Comparison of ENCODE assay signal across 20 cellular contexts in the genomic region with DNA sequence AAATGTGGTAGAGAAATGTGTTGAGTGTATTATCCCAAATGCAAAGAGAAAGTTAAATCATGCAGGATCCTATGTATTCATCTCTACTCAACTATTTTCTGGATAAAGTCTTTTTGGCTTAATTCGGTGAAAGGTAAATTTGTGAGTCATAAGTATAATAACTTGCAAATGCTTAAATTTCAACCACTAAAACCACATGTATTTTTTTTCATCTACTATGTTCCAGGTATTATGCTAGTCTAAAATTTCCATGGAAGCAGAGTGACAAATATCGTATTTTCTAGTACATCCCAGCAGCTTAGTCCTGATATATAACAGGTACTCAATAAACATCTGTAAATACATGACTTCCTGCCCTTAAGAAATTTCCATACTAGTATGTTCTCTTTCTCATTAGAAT. TPM values are rescaled to one million over a fixed set of nuclear protein-coding genes. Genes with fewer than 3 reads are reported as not detected.
A peak's percentile ranks its signal among the peaks of the same experiment; 100 is the strongest.
DNase-seq lines count a peak whose midpoint lies in the region; ATAC-seq and TF ChIP-seq lines count a peak whose summit lies in the region.
"Had no signal": no experiment of that assay in that cellular context is flagged by ENCODE, and none has a peak within 500 bp of the region (broad histone marks: within the 10 kb centered on the region; RNA-seq: fewer than 3 reads in every experiment).

No MANE protein-coding gene starts in this region.

- H3F3A ChIP-seq in SK-N-SH (replicated peaks; ENCODE audit: insufficient read depth) = peaks cover 8% of the 10 kb centered on the region
- no peaks in the 10 kb centered on the region for H3F3A ChIP-seq in GM23338 (replicated peaks; ENCODE audit: low read depth)
- H3F3A ChIP-seq in GM23248 (ENCODE audit: insufficient read depth) = peaks cover 20% of the 10 kb centered on the region

- H3K4me1 Mint-ChIP-seq in GM23338 (peaks cover 56% of the 10 kb centered on the region), nephron progenitor cell (peaks cover 18% of the 10 kb centered on the region)

- H3K36me3 ChIP-seq in SK-N-SH (replicated peaks in 1 of 2; ENCODE audit: control insufficient read depth in 1 of 2, insufficient read depth in 2 of 2, low read length in 1 of 2) = peaks cover 2 to 5% of the 10 kb centered on the region in 2 experiments
- H3K36me3 ChIP-seq in GM23338 (ENCODE audit: insufficient read depth) = no peaks in the 10 kb centered on the region
- peaks cover 2% of the 10 kb centered on the region; the same call in 1 of the 2 replicates for H3K36me3 ChIP-seq in RWPE2 (ENCODE audit: low read depth)
- H3K36me3 ChIP-seq in GM23248 (ENCODE audit: low read depth) = no peaks in the 10 kb centered on the region
- H3K36me3 ChIP-seq: BLaER1 had no signal

- H3K9me2 ChIP-seq in SK-N-SH (no peaks in the 10 kb centered on the region), GM23338 (ENCODE audit: insufficient read depth) (no peaks in the 10 kb centered on the region), GM23248 (ENCODE audit: insufficient read depth) (no peaks in the 10 kb centered on the region)

- DNase-seq in SK-N-SH (no peak), GM23338 (ENCODE audit: low spot score) (no peak), M059J (ENCODE audit: low read depth) (peak; percentile 60), RWPE2 (ENCODE audit: low spot score) (no peak), GM23248 (no peak), nephron progenitor cell (no peak)
- no peak for DNase-seq in activated CD8-positive, alpha-beta memory T cell treated with anti-CD3 and anti-CD28 coated beads, Interleukin-2, amount 50 U/mL, for 4 hours
- DNase-seq: 8988T; CD4-positive, alpha-beta memory T cell; DMS153; DND-41; EL; GOT3; H7; HFFc6 had no signal

- H3K4me1 ChIP-seq in SK-N-SH (ENCODE audit: control insufficient read depth in 1 of 2, insufficient read depth in 2 of 2, low read depth in 1 of 2, low read length in 1 of 2) = peaks cover 17 to 38% of the 10 kb centered on the region in 2 experiments
- peaks cover 49% of the 10 kb centered on the region for H3K4me1 ChIP-seq in GM23338 (ENCODE audit: insufficient read depth)
- peaks cover 37% of the 10 kb centered on the region for H3K4me1 ChIP-seq in RWPE2 (ENCODE audit: insufficient read depth, poor library complexity, severe bottlenecking)
- peaks cover 34% of the 10 kb centered on the region for H3K4me1 ChIP-seq in GM23248 (ENCODE audit: insufficient read depth)

- no peaks in the 10 kb centered on the region for H3K9me3 ChIP-seq in SK-N-SH
- no peaks in the 10 kb centered on the region for H3K9me3 ChIP-seq in RWPE2 (ENCODE audit: severe bottlenecking)
- no peaks in the 10 kb centered on the region for H3K9me3 ChIP-seq in GM23248 (ENCODE audit: low read depth)
- H3K9me3 ChIP-seq: BLaER1 had no signal

- H3K4me3 Mint-ChIP-seq in GM23338 = no peak overlapping the region
- no peak overlapping the region for H3K4me3 Mint-ChIP-seq in nephron progenitor cell
- H3K4me3 Mint-ChIP-seq: CD14-positive monocyte; CD4-positive, alpha-beta memory T cell; HFFc6 had no signal

- in situ Hi-C loops in GM23248 (cut with MboI) = no loop called here

- H3K9me3 Mint-ChIP-seq in GM23338 (no peaks in the 10 kb centered on the region), nephron progenitor cell (no peaks in the 10 kb centered on the region)
- H3K9me3 Mint-ChIP-seq: CD14-positive monocyte, HFFc6 had no signal

- TF ChIP-seq CTCF in SK-N-SH (IDR thresholded peaks at IDR 0.05) = no peak
- no peak for TF ChIP-seq CTCF in GM23338 (conservative IDR thresholded peaks at IDR 0.05; ENCODE audit: low read depth in 2 of 2)
- no peak for TF ChIP-seq CTCF in RWPE2 (IDR thresholded peaks at IDR 0.05; ENCODE audit: poor library complexity, severe bottlenecking)
- TF ChIP-seq CTCF in nephron progenitor cell (IDR thresholded peaks at IDR 0.05) = no peak

- H3K4me3 ChIP-seq in SK-N-SH (ENCODE audit: low read depth in 2 of 2, low read length in 1 of 2) (no peak overlapping the region), GM23338 (no peak overlapping the region), RWPE2 (ENCODE audit: severe bottlenecking) (no peak overlapping the region), GM23248 (no peak overlapping the region)
- H3K4me3 ChIP-seq: BLaER1 had no signal

- H3K9ac ChIP-seq in SK-N-SH (no peak overlapping the region), GM23248 (no peak overlapping the region)
- H3K9ac ChIP-seq: BLaER1 had no signal

- POLR2A ChIA-PET in SK-N-SH (lab: Yijun Ruan, JAX) = no interaction called here

- H3K27ac ChIP-seq in SK-N-SH (ENCODE audit: low read depth in 2 of 2, low read length in 1 of 2) (no peak overlapping the region), GM23338 (ENCODE audit: low read depth) (no peak overlapping the region; the same call in 1 of the 2 replicates), RWPE2 (ENCODE audit: poor library complexity, severe bottlenecking) (no peak overlapping the region), GM23248 (no peak overlapping the region)
- H3K27ac ChIP-seq: BLaER1 had no signal

- CTCF ChIA-PET in SK-N-SH (lab: Yijun Ruan, JAX) = interaction anchor here (0.6 to 1.5 kb wide), 2 partner anchors 538 to 964 kb away, joined by 3 to 4 read pairs; no protein-coding TSS in a partner anchor

- no peaks in the 10 kb centered on the region for H3K36me3 Mint-ChIP-seq in GM23338 (ENCODE audit: low read depth)
- no peaks in the 10 kb centered on the region for H3K36me3 Mint-ChIP-seq in nephron progenitor cell (ENCODE audit: low read depth)
- H3K36me3 Mint-ChIP-seq: CD4-positive, alpha-beta memory T cell had no signal

- H3K4me2 ChIP-seq in SK-N-SH (no peak overlapping the region), GM23338 (peak overlapping the region; percentile 58; the same call in 1 of the 2 replicates), GM23248 (ENCODE audit: unreplicated experiment) (no peak overlapping the region)
- H3K4me2 ChIP-seq: BLaER1 had no signal

- no peak for TF ChIP-seq EP300 in SK-N-SH (IDR thresholded peaks at IDR 0.05; ENCODE audit: borderline replicate concordance in 1 of 2, low read depth in 1 of 2, low read length in 1 of 2)

- H3K79me2 ChIP-seq in SK-N-SH (ENCODE audit: insufficient read depth) (peaks cover 98% of the 10 kb centered on the region), GM23338 (replicated peaks; ENCODE audit: insufficient read depth) (peaks cover 98% of the 10 kb centered on the region), GM23248 (ENCODE audit: insufficient read depth) (peaks cover 100% of the 10 kb centered on the region)

- H3K27me3 Mint-ChIP-seq in GM23338 (ENCODE audit: insufficient read depth, low read depth, poor library complexity) (peaks cover 2% of the 10 kb centered on the region), nephron progenitor cell (ENCODE audit: low read depth, poor library complexity) (no peaks in the 10 kb centered on the region)
- H3K27me3 Mint-ChIP-seq: CD4-positive, alpha-beta memory T cell had no signal

- H2AFZ ChIP-seq in SK-N-SH (ENCODE audit: low read depth) = no peak overlapping the region
- no peak overlapping the region for H2AFZ ChIP-seq in GM23338
- H2AFZ ChIP-seq in GM23248 = no peak overlapping the region

- WGBS in SK-N-SH (ENCODE audit: low lambda C conversion rate) = 63% methylated on average over 2 of the region's 2 CpGs
- WGBS in GM23248 (ENCODE audit: low coverage in 1 of 2, low lambda C conversion rate in 2 of 2, missing lambda C conversion rate in 2 of 2), 2 experiments = 85 to 92% methylated on average over 2 of the region's 2 CpGs

- ATAC-seq in SK-N-SH treated with all-trans-retinoic acid at 6 μM for 48 hours = no peak; the same call in 2 of the 3 replicates
- ATAC-seq in GM23338 = no peak
- peak; percentile 21; the same call in 1 of the 3 replicates for ATAC-seq in RWPE2 (ENCODE audit: low read depth)
- ATAC-seq: HCT116 had no signal

- H3K27me3 ChIP-seq in SK-N-SH (ENCODE audit: insufficient read depth) (no peaks in the 10 kb centered on the region), GM23338 (ENCODE audit: insufficient read depth) (no peaks in the 10 kb centered on the region), RWPE2 (ENCODE audit: insufficient read depth, poor library complexity, severe bottlenecking) (no peaks in the 10 kb centered on the region), GM23248 (replicated peaks; ENCODE audit: insufficient read depth) (no peaks in the 10 kb centered on the region)
- H3K27me3 ChIP-seq: BLaER1 had no signal

- H3K27ac Mint-ChIP-seq in GM23338 (no peak overlapping the region), nephron progenitor cell (no peak overlapping the region)
- H3K27ac Mint-ChIP-seq: CD14-positive monocyte; CD4-positive, alpha-beta memory T cell; HFFc6 had no signal

- H4K20me1 ChIP-seq in SK-N-SH (ENCODE audit: insufficient read depth) (peaks cover 23% of the 10 kb centered on the region), GM23338 (replicated peaks; ENCODE audit: insufficient read depth) (peaks cover 5% of the 10 kb centered on the region; the same call in 1 of the 2 replicates), GM23248 (ENCODE audit: insufficient read depth) (no peaks in the 10 kb centered on the region)

- no peak for TF ChIP-seq RAD21 in SK-N-SH (IDR thresholded peaks at IDR 0.05; ENCODE audit: low read length)

TF ChIP-seq in GM23338, 12 proteins besides CTCF, POLR2A, EP300 and RAD21 (continues in another document):
- TF ChIP-seq JUNB (IDR thresholded peaks at IDR 0.05; ENCODE audit: unreplicated experiment) (no peak), ZNF114 (CRISPR knock-in tag; IDR thresholded peaks at IDR 0.05) (no peak), STAT1 (IDR thresholded peaks at IDR 0.05; ENCODE audit: unreplicated experiment) (no peak)

RNA-seq across cellular contexts. Expression of a gene that starts 6.2 kb away (rescaled TPM):
- polyA plus RNA-seq in SK-N-SH (2012; rRNA removed) (11.6 and 18.5 TPM in 2 replicates), GM23338 (2016; fragmentation: Nextera tagmentation; extraction: Ambion mirVana) (9.6 and 9.9 TPM in 2 replicates), GM23248 (2016; fragmentation: Nextera tagmentation; extraction: Ambion mirVana) (9.0 and 9.5 TPM in 2 replicates)
- 13.0 and 14.1 TPM in 2 replicates for polyA plus RNA-seq in SK-N-SH (2012; cell fraction: cytosol; rRNA removed)
- polyA plus RNA-seq in SK-N-SH (2012; cell fraction: nucleus; rRNA removed) = 13.8 and 26.9 TPM in 2 replicates
- 35.3 and 43.3 TPM in 2 replicates for total RNA-seq in GM23338 (2014; rRNA removed; shearing (Covaris generic))
- total RNA-seq in M059J (2014; rRNA removed; shearing (Covaris generic)) = 23.5 and 28.2 TPM in 2 replicates
- total RNA-seq in GM23248 (2014; rRNA removed; shearing (Covaris generic)) = 17.3 and 24.8 TPM in 2 replicates

RNA-seq across cellular contexts. Expression of a gene that starts 31.8 kb away (rescaled TPM):
- polyA plus RNA-seq in SK-N-SH (2012; rRNA removed) = 1.8 and 2.5 TPM in 2 replicates
- 2.3 and 2.4 TPM in 2 replicates for polyA plus RNA-seq in SK-N-SH (2012; cell fraction: cytosol; rRNA removed)
- polyA plus RNA-seq in SK-N-SH (2012; cell fraction: nucleus; rRNA removed) = 3.0 and 4.6 TPM in 2 replicates
- total RNA-seq in GM23338 (2014; rRNA removed; shearing (Covaris generic)) = not detected in 2 replicates
- 0.16 and 0.27 TPM in 2 replicates for polyA plus RNA-seq in GM23338 (2016; fragmentation: Nextera tagmentation; extraction: Ambion mirVana)
- 7.0 and 17.6 TPM in 2 replicates for total RNA-seq in M059J (2014; rRNA removed; shearing (Covaris generic))
- 1.3 and 3.2 TPM in 2 replicates for total RNA-seq in GM23248 (2014; rRNA removed; shearing (Covaris generic))
- 0.88 and 1.7 TPM in 2 replicates for polyA plus RNA-seq in GM23248 (2016; fragmentation: Nextera tagmentation; extraction: Ambion mirVana)
- total RNA-seq: CD4-positive, alpha-beta memory T cell; H7; HepG2 had no signal
- polyA plus RNA-seq: CD14-positive monocyte; CD4-positive, alpha-beta memory T cell; HepG2 had no signal
